Comparison of ENCODE assay signal across 9 cellular contexts in the genomic region with DNA sequence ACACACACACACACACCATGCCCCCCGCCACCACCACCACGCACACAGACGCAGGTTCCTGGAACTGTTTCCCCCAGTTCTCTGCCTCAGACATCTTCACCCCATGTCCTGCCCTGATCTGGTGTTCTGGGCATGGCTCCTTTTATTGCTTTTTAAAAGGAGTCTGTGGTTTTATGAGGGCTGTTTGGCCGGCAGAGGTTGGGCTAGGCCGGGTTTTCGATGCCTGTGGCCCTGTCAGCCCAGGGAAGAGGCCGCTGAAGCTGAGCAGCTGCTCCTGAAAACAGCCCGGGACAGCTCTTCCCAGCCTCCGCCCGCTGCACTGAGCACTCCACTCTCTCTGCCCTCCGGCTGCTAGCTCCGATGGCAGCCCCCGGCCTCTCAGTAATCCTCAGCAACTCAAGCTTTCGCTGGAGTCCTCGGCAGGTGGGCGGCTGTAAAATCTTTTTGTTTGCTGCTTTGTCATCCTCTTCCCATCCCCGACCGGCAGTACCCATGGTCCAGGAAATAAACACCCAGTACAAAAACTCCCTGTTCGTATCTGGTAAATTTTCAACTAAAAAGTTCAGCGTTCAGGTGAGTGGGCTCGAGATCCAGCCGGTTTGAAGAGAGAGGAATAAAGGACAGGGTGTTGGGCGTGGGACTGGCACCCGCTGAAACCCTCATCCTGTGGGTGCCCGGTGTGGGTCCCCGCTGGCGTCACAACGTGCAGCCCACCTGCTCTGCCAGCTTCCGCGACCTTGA.
A peak's percentile ranks its signal among the peaks of the same experiment; 100 is the strongest.
DNase-seq lines count a peak whose midpoint lies in the region; ATAC-seq lines count a peak whose summit lies in the region.
"Had no signal": no experiment of that assay in that cellular context is flagged by ENCODE, and none has a peak within 500 bp of the region (broad histone marks: within the 10 kb centered on the region; RNA-seq: fewer than 3 reads in every experiment).

No MANE protein-coding gene starts in this region.

- H2BK120ac ChIP-seq in trophoblast cell (ENCODE audit: insufficient read depth, low read length, poor library complexity): peak overlapping the region; percentile 88

- peak overlapping the region; percentile 51 for H3K4ac ChIP-seq in trophoblast cell (ENCODE audit: low read depth, low read length)

- peak overlapping the region; percentile 77 for H2BK5ac ChIP-seq in trophoblast cell (ENCODE audit: low read depth, low read length, poor library complexity)

- peak overlapping the region; percentile 59 for H4K8ac ChIP-seq in trophoblast cell (ENCODE audit: low read depth, low read length)

- peak; percentile 49 for DNase-seq in EL
- DNase-seq in SK-N-MC (ENCODE audit: low read depth, low spot score): no peak
- DNase-seq in glomerular visceral epithelial cell (ENCODE audit: extremely low spot score): peak; percentile 42
- DNase-seq in trophoblast cell: peak in 1 of 2 donors; percentile 6
- no peak for DNase-seq in NCI-H1105 (lab: John Stamatoyannopoulos, UW)
- no peak for DNase-seq in NCI-H2196 treated with DMSO at 0.1 percent for 48 hours (lab: John Stamatoyannopoulos, UW; ENCODE audit: unreplicated experiment)
- DNase-seq: activated CD4-positive, alpha-beta T cell treated with anti-CD3 and anti-CD28 coated beads for 1 hour had no signal

- H3K27me3 ChIP-seq in trophoblast cell (ENCODE audit: insufficient read depth, low read length): no peaks in the 10 kb centered on the region

- H2AK5ac ChIP-seq in trophoblast cell (ENCODE audit: low read length): peak overlapping the region; percentile 56

- H3K27ac ChIP-seq in SK-N-MC (peak overlapping the region; percentile 55), trophoblast cell (ENCODE audit: low read depth, low read length) (peak overlapping the region; percentile 79)

- H2BK12ac ChIP-seq in trophoblast cell (ENCODE audit: low read length): peak overlapping the region; percentile 89

- no peak overlapping the region for H4K12ac ChIP-seq in trophoblast cell (ENCODE audit: low read depth, low read length)

- H3K36me3 ChIP-seq in SK-N-MC (ENCODE audit: insufficient read depth, low read length): no peaks in the 10 kb centered on the region
- no peaks in the 10 kb centered on the region for H3K36me3 ChIP-seq in trophoblast cell (ENCODE audit: control insufficient read depth in 1 of 2, insufficient read depth in 2 of 2, low read length in 2 of 2)

- no peak overlapping the region for H3K23ac ChIP-seq in trophoblast cell (ENCODE audit: low read length)

- H3K79me1 ChIP-seq in trophoblast cell (ENCODE audit: low read length): peaks cover 9% of the 10 kb centered on the region

- peak overlapping the region; percentile 9 for H3K4me2 ChIP-seq in trophoblast cell (ENCODE audit: low read length)

- ATAC-seq in GM18907 (IDR thresholded peaks at IDR 0.05; ENCODE audit: unreplicated experiment) (no peak), HG03039 (IDR thresholded peaks at IDR 0.05; ENCODE audit: unreplicated experiment) (no peak)

- peak overlapping the region; percentile 44 for H3K4me3 ChIP-seq in SK-N-MC
- H3K4me3 ChIP-seq in trophoblast cell (ENCODE audit: low read depth, low read length): no peak overlapping the region

- H3K9me3 ChIP-seq in SK-N-MC (ENCODE audit: low read depth, low read length) (no peaks in the 10 kb centered on the region), trophoblast cell (ENCODE audit: insufficient read depth, low read depth, low read length) (no peaks in the 10 kb centered on the region)

- H3K4me1 ChIP-seq in trophoblast cell (ENCODE audit: control insufficient read depth in 1 of 2, insufficient read depth in 2 of 2, low read length in 2 of 2): peaks cover 23 to 25% of the 10 kb centered on the region in 2 experiments

- no CpG with 5 or more reads among the region's 30 CpGs for WGBS in trophoblast cell (ENCODE audit: extremely low coverage, insufficient coverage, insufficient read length)

- peak overlapping the region; percentile 59 for H3K14ac ChIP-seq in trophoblast cell (ENCODE audit: low read length)

- H4K91ac ChIP-seq in trophoblast cell (ENCODE audit: low read depth, low read length): peak overlapping the region; percentile 76

- H3K9ac ChIP-seq in SK-N-MC (ENCODE audit: insufficient read length) (peak overlapping the region; percentile 11), trophoblast cell (ENCODE audit: low read length) (no peak overlapping the region)

- no peak overlapping the region for H2AFZ ChIP-seq in trophoblast cell (ENCODE audit: insufficient read depth, low read length, poor library complexity)

- no peaks in the 10 kb centered on the region for H3K79me2 ChIP-seq in trophoblast cell (ENCODE audit: control insufficient read depth, insufficient read depth, low read length, poor library complexity)

- H3K18ac ChIP-seq in trophoblast cell (ENCODE audit: low read length): peak overlapping the region; percentile 69

Comparison
In these comparisons a context has a peak if more than half of its experiments do, and no peak if none do; other contexts are left out.
1. DNase-seq: peak in EL (single experiment) and glomerular visceral epithelial cell (single experiment); none in SK-N-MC (single experiment), NCI-H1105 (single experiment) and NCI-H2196 treated with DMSO at 0.1 percent for 48 hours (single experiment).